In genomic region chr18:5895300-5895885, GRCh38 we compare ENCODE assay signal across 8 cellular contexts. TPM values are rescaled to one million over a fixed set of nuclear protein-coding genes. Genes with fewer than 3 reads are reported as not detected.
DNase-seq lines count a peak whose midpoint lies in the region; ATAC-seq and TF ChIP-seq lines count a peak whose summit lies in the region.

Gene TMEM200C (minus strand): TSS chr18:5895522. CDS start chr18:5892063, 3,459 bp downstream.

- H3K27ac ChIP-seq in colonic mucosa = peak within 1 kb of the TSS; percentile 32

- no peak within 1 kb of the TSS for H3K4me3 Mint-ChIP-seq in activated naive CD4-positive, alpha-beta T cell treated with anti-CD3 and anti-CD28 coated beads, Interleukin-2, amount 10 ng/mL, durations not matched to agents 7 days and 5 days

- no peaks in the 10 kb centered on the region for H3K4me1 ChIP-seq in colonic mucosa
- H3K4me1 ChIP-seq in mucosa of descending colon (ENCODE audit: low read depth) = peaks cover 2% of the 10 kb centered on the region

- intact Hi-C loops in colonic mucosa (cut with DNase I) = no loop called here
- intact Hi-C loops in mucosa of descending colon (cut with DNase I, micrococcal nuclease) = no loop called here

- DNase-seq in GM13976 (ENCODE audit: low spot score) (peak; percentile 82), colonic mucosa (no peak), mucosa of descending colon (no peak)
- DNase-seq in effector CD8-positive, alpha-beta T cell (lab: John Stamatoyannopoulos, UW) = no peak
- no peak for DNase-seq in activated naive CD4-positive, alpha-beta T cell treated with anti-CD3 and anti-CD28 coated beads, Interleukin-2, amount 10 ng/mL, durations not matched to agents 7 days and 5 days

- H3K4me1 Mint-ChIP-seq in activated naive CD4-positive, alpha-beta T cell treated with anti-CD3 and anti-CD28 coated beads, Interleukin-2, amount 10 ng/mL, durations not matched to agents 7 days and 5 days = peaks cover 4% of the 10 kb centered on the region

- no peaks in the 10 kb centered on the region for H3K36me3 Mint-ChIP-seq in activated naive CD4-positive, alpha-beta T cell treated with anti-CD3 and anti-CD28 coated beads, Interleukin-2, amount 10 ng/mL, durations not matched to agents 7 days and 5 days

- H3K36me3 ChIP-seq in colonic mucosa (no peaks in the 10 kb centered on the region), mucosa of descending colon (ENCODE audit: low read depth) (no peaks in the 10 kb centered on the region)

- in situ Hi-C loops in GM13976 (cut with MboI; ENCODE audit: low sequenced_read_pairs, unreplicated experiment) = loop anchor here (10.0 kb wide), 1 partner anchor 319 kb away; no protein-coding TSS in a partner anchor

- TF ChIP-seq CTCF in GM13976 (IDR thresholded peaks at IDR 0.05; ENCODE audit: borderline replicate concordance, control extremely low read depth, extremely low read depth, insufficient read depth, missing control alignments) = no peak
- TF ChIP-seq CTCF in colonic mucosa (IDR thresholded peaks at IDR 0.05) = no peak
- TF ChIP-seq CTCF in mucosa of descending colon (IDR thresholded peaks at IDR 0.05) = no peak

- CTCF ChIA-PET in activated naive CD4-positive, alpha-beta T cell treated with anti-CD3 and anti-CD28 coated beads, Interleukin-2, amount 10 ng/mL, durations not matched to agents 7 days and 5 days (lab: Charles Lee) = no interaction called here

- H3K4me3 ChIP-seq in colonic mucosa = peak within 1 kb of the TSS; percentile 30
- no peak within 1 kb of the TSS for H3K4me3 ChIP-seq in mucosa of descending colon

- H3K27me3 Mint-ChIP-seq in activated naive CD4-positive, alpha-beta T cell treated with anti-CD3 and anti-CD28 coated beads, Interleukin-2, amount 10 ng/mL, durations not matched to agents 7 days and 5 days = peaks cover 79% of the 10 kb centered on the region

- H3K9me3 Mint-ChIP-seq in activated naive CD4-positive, alpha-beta T cell treated with anti-CD3 and anti-CD28 coated beads, Interleukin-2, amount 10 ng/mL, durations not matched to agents 7 days and 5 days = no peaks in the 10 kb centered on the region

- peak; percentile 41 for ATAC-seq in HG03442 (IDR thresholded peaks at IDR 0.05; ENCODE audit: unreplicated experiment)
- peak; percentile 12 for ATAC-seq in mucosa of descending colon
- ATAC-seq in GM21381 (IDR thresholded peaks at IDR 0.05; ENCODE audit: unreplicated experiment) = no peak
- no peak for ATAC-seq in HG03175 (IDR thresholded peaks at IDR 0.05; ENCODE audit: unreplicated experiment)

- H3K9ac ChIP-seq in colonic mucosa (ENCODE audit: low read depth in 2 of 2, low read length in 2 of 2) = peak within 1 kb of the TSS in 1 of 2 donors; percentile 56

- no peaks in the 10 kb centered on the region for H3K9me3 ChIP-seq in colonic mucosa
- no peaks in the 10 kb centered on the region for H3K9me3 ChIP-seq in mucosa of descending colon

- H3K27ac Mint-ChIP-seq in activated naive CD4-positive, alpha-beta T cell treated with anti-CD3 and anti-CD28 coated beads, Interleukin-2, amount 10 ng/mL, durations not matched to agents 7 days and 5 days = no peak within 1 kb of the TSS

- peaks cover 56% of the 10 kb centered on the region for H3K27me3 ChIP-seq in colonic mucosa

RNA-seq across cellular contexts. Expression of gene TMEM200C, which starts in this region (rescaled TPM):
- under 1 TPM; 0.12 to 0.53 TPM for total RNA-seq in colonic mucosa
- total RNA-seq in mucosa of descending colon = 1 to 10 TPM in 1 of 3 donors, under 1 TPM in 2; 0.06 to 2.1 (median 0.14) TPM

Comparison
In these comparisons a context has a peak if more than half of its experiments do, and no peak if none do; other contexts are left out.
1. ATAC-seq: peak in HG03442 (single experiment) and mucosa of descending colon (single experiment); none in GM21381 (single experiment) and HG03175 (single experiment).